Comparison of ENCODE assay signal across 8 cellular contexts in the genomic region with DNA sequence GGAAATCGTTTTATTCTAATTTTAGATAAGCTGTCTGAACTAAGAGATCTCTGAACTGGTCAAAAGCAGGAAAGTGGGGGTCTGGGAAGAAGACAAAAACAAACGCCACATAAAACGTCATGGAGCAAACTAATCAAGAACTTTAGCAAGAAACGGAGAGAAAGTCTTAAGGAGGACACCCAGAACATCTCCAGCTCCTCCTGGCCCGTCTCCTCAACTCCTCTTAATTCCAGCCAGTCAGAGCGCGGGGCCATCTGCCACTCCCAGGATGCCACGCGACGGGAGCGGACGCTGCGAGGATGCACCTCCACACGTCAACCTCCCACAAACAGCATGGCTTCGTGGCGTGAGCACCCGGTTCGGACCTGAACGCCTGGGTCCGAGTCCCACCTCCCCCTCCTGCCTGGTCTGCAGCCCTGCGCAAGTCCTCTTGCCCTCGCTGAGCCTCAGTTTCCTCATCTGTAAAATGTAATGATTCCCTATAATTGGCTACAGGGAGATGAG. TPM values are rescaled to one million over a fixed set of nuclear protein-coding genes. Genes with fewer than 3 reads are reported as not detected.
DNase-seq lines count a peak whose midpoint lies in the region; ATAC-seq and TF ChIP-seq lines count a peak whose summit lies in the region.

No MANE protein-coding gene starts in this region.

- no peak for TF ChIP-seq CTCF in AG04450 (IDR thresholded peaks at IDR 0.05; ENCODE audit: low read depth, low read length)
- no peak for TF ChIP-seq CTCF in PC-3 (conservative IDR thresholded peaks at IDR 0.05; ENCODE audit: low read depth, low read length)
- TF ChIP-seq CTCF in epithelial cell of proximal tubule (conservative IDR thresholded peaks at IDR 0.05; ENCODE audit: low read depth, low read length), result no peak
- no peak for TF ChIP-seq CTCF in mucosa of descending colon (IDR thresholded peaks at IDR 0.05)

- peak overlapping the region; percentile 98 for H3K9ac ChIP-seq in PC-3 (ENCODE audit: low read length)

- DNase-seq in AG04450 (ENCODE audit: low read depth, low spot score), result peak; percentile 38
- DNase-seq in HuH-7 (ENCODE audit: low spot score), result peak; percentile 80
- DNase-seq in PC-3, result peak; percentile 71
- DNase-seq in activated T-cell treated with anti-CD3 and anti-CD28 coated beads for 48 hours (ENCODE audit: low read depth), result peak; percentile 83
- no peak for DNase-seq in epithelial cell of proximal tubule (ENCODE audit: low read depth)
- DNase-seq in mucosa of descending colon, result peak; percentile 83 to 90 (median 84)
- peak; percentile 45 for DNase-seq in stimulated activated CD8-positive, alpha-beta memory T cell treated with anti-CD3 and anti-CD28 coated beads, Interleukin-4, amount 100 ng/mL, for 4 hours (ENCODE audit: low read depth in 2 of 2, low spot score in 1 of 2)

- POLR2A ChIA-PET in AG04450 (lab: Yijun Ruan, JAX), result interaction anchor here (0.6 to 0.7 kb wide), 2 partner anchors 9 to 48 kb away, joined by 3 to 4 read pairs; no protein-coding TSS in a partner anchor
- POLR2A ChIA-PET in PC-3 (lab: Charles Lee; ENCODE audit: unreplicated experiment), result no interaction called here

- H2AFZ ChIP-seq in PC-3 (ENCODE audit: low read length), result peak overlapping the region; percentile 83

- H3K4me1 ChIP-seq in PC-3 (ENCODE audit: insufficient read depth, low read length) (peaks cover 19% of the 10 kb centered on the region), mucosa of descending colon (ENCODE audit: low read depth) (peaks cover 4% of the 10 kb centered on the region)

- no peaks in the 10 kb centered on the region for H3K9me2 ChIP-seq in PC-3 (replicated peaks; ENCODE audit: low read length)

- H3K4me2 ChIP-seq in PC-3 (ENCODE audit: low read length), result peak overlapping the region; percentile 99

- peak; percentile 34 for ATAC-seq in GM19023 (IDR thresholded peaks at IDR 0.05; ENCODE audit: unreplicated experiment)
- ATAC-seq in PC-3, result peak; percentile 48
- ATAC-seq in mucosa of descending colon, result peak; percentile 54

- peaks cover 77% of the 10 kb centered on the region for H3K79me2 ChIP-seq in PC-3 (ENCODE audit: low read length)

- H3K9me3 ChIP-seq in AG04450 (ENCODE audit: control insufficient read depth, insufficient read depth, low read length) (no peaks in the 10 kb centered on the region; the same call in 1 of the 2 replicates), PC-3 (ENCODE audit: low read length) (no peaks in the 10 kb centered on the region), mucosa of descending colon (no peaks in the 10 kb centered on the region)

- intact Hi-C loops in PC-3 (cut with micrococcal nuclease) (loop anchor here (2.0 to 5.0 kb wide), 2 partner anchors 35 to 45 kb away; no protein-coding TSS in a partner anchor), mucosa of descending colon (cut with DNase I, micrococcal nuclease) (no loop called here)

- H3K4me3 ChIP-seq in AG04450 (ENCODE audit: low read depth, low read length) (peak overlapping the region; percentile 78), PC-3 (ENCODE audit: low read length) (peak overlapping the region; percentile 96), epithelial cell of proximal tubule (ENCODE audit: low read depth, low read length) (peak overlapping the region; percentile 96), mucosa of descending colon (peak overlapping the region; percentile 59)

- TSS peak; percentile 45 for BruUV-seq in PC-3 (replicated peaks; lab: Mats Ljungman, UMichigan)

- CTCF ChIA-PET in AG04450 (lab: Charles Lee) (interaction anchor here (0.6 kb wide), 1 partner anchor 90 kb away, joined by 6 read pairs; no protein-coding TSS in a partner anchor), PC-3 (lab: Charles Lee) (no interaction called here)

- H3K36me3 ChIP-seq in PC-3 (ENCODE audit: low read depth, low read length) (no peaks in the 10 kb centered on the region), mucosa of descending colon (ENCODE audit: low read depth) (no peaks in the 10 kb centered on the region)

- H3K27me3 ChIP-seq in AG04450 (ENCODE audit: control insufficient read depth, insufficient read depth, low read length) (no peaks in the 10 kb centered on the region), PC-3 (ENCODE audit: low read length) (no peaks in the 10 kb centered on the region)

- H4K20me1 ChIP-seq in PC-3 (ENCODE audit: low read length), result peaks cover 26% of the 10 kb centered on the region; the same call in 1 of the 2 replicates

- H3F3A ChIP-seq in PC-3 (ENCODE audit: low read length, unreplicated experiment), result no peaks in the 10 kb centered on the region

- H3K27ac ChIP-seq in AG04450 (ENCODE audit: low read depth, low read length) (peak overlapping the region; percentile 87), PC-3 (ENCODE audit: low read length) (peak overlapping the region; percentile 85)

RNA-seq across cellular contexts. Expression of a gene that starts 0.6 kb away (rescaled TPM):
- polyA plus RNA-seq in AG04450 (2011; rRNA removed), result 71.5 and 80.2 TPM in 2 replicates
- polyA minus RNA-seq in AG04450 (2011; rRNA and poly(A)+ RNA removed), result 144 and 158 TPM in 2 replicates
- total RNA-seq in PC-3 (2014; rRNA removed) (65.5 and 78.2 TPM in 2 replicates), epithelial cell of proximal tubule (103 and 108 TPM in 2 replicates), mucosa of descending colon (10 to 100 TPM; 45.7 to 48.5 (median 47.0) TPM)

RNA-seq across cellular contexts. Expression of a gene that starts 1.1 kb away (rescaled TPM):
- polyA plus RNA-seq in AG04450 (2011; rRNA removed), result 15.5 and 20.3 TPM in 2 replicates
- 7.9 and 9.6 TPM in 2 replicates for polyA minus RNA-seq in AG04450 (2011; rRNA and poly(A)+ RNA removed)
- total RNA-seq in PC-3 (2014; rRNA removed) (18.5 and 32.3 TPM in 2 replicates), epithelial cell of proximal tubule (21.6 and 23.6 TPM in 2 replicates), mucosa of descending colon (1 to 10 TPM in 2 of 3 donors, under 1 TPM in 1; 0.49 to 7.3 (median 3.4) TPM)

RNA-seq across cellular contexts. Expression of a gene that starts 51.6 kb away (rescaled TPM):
- 64.5 and 69.6 TPM in 2 replicates for polyA plus RNA-seq in AG04450 (2011; rRNA removed)
- 80.7 and 95.1 TPM in 2 replicates for polyA minus RNA-seq in AG04450 (2011; rRNA and poly(A)+ RNA removed)
- total RNA-seq in PC-3 (2014; rRNA removed), result 35.1 and 47.1 TPM in 2 replicates
- 44.7 and 78.0 TPM in 2 replicates for total RNA-seq in epithelial cell of proximal tubule
- 10 to 100 TPM; 28.8 to 37.0 (median 29.5) TPM for total RNA-seq in mucosa of descending colon

RNA-seq across cellular contexts. Expression of a gene that starts 51.8 kb away (rescaled TPM):
- 47.6 and 50.8 TPM in 2 replicates for polyA plus RNA-seq in AG04450 (2011; rRNA removed)
- 26.3 and 37.8 TPM in 2 replicates for polyA minus RNA-seq in AG04450 (2011; rRNA and poly(A)+ RNA removed)
- total RNA-seq in PC-3 (2014; rRNA removed) (23.0 and 34.7 TPM in 2 replicates), epithelial cell of proximal tubule (34.2 and 65.3 TPM in 2 replicates), mucosa of descending colon (10 to 100 TPM; 20.7 to 30.9 (median 21.3) TPM)
